24 cellular contexts compared by ENCODE assay signal in the genomic region with DNA sequence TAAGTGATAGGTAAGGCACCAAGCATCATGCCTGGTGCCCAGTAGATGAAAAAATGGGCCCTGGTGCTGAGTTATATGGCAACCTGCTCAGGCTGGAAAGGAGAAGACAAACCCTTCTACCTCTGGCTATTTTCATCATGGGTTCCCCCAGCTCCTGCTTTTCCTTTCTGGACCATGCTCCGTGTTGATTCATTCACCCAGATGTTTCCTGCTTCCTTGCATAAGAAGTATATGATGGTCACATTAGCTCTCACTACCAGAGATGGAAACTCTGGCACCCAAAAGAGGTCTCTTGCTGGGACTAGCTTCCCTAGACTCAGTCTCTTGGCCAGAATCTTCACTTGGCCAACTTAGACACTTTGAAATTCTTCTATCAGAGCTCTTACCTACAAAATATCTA.
"Had no signal": no experiment of that assay in that cellular context is flagged by ENCODE, and none has a peak within 500 bp of the region (broad histone marks: within the 10 kb centered on the region; RNA-seq: fewer than 3 reads in every experiment).

No MANE protein-coding gene starts in this region.

- H3K9me3 ChIP-seq: heart right ventricle, thoracic aorta, uterus had no signal

- H3K9ac ChIP-seq: neural progenitor cell had no signal

- H3K4me3 ChIP-seq: heart right ventricle, neural progenitor cell, skin epidermis, thoracic aorta, uterus had no signal

- H2AFZ ChIP-seq: neural progenitor cell had no signal

- H3K27me3 ChIP-seq: heart right ventricle, neural progenitor cell, uterus had no signal

- H3K36me3 ChIP-seq: heart right ventricle, neural progenitor cell, thoracic aorta, uterus, WERI-Rb-1 had no signal

- H3K27ac ChIP-seq: neural progenitor cell, skin epidermis, thoracic aorta, uterus, WERI-Rb-1 had no signal

- H3K4me1 ChIP-seq: uterus had no signal

- DNase-seq: activated CD4-positive, alpha-beta memory T cell treated with anti-CD3 and anti-CD28 coated beads, Interleukin-2, amount 10 ng/mL, durations not matched to agents 7 days and 5 days; activated CD4-positive, alpha-beta T cell treated with anti-CD3 and anti-CD28 coated beads, Interleukin-2, amount 10 ng/mL, durations not matched to agents 24 days and 14 days; activated naive CD8-positive, alpha-beta T cell treated with anti-CD3 and anti-CD28 coated beads, Interleukin-2, amount 50 U/mL, for 24 hours; activated T-cell treated with anti-CD3 and anti-CD28 coated beads, Interleukin-2, amount 50 U/mL, for 48 hours; amygdala; effector CD8-positive, alpha-beta T cell; foreskin melanocyte; heart right ventricle; midbrain; naive thymus-derived CD4-positive, alpha-beta T cell; occipital lobe; posterior cingulate gyrus; stimulated activated CD4-positive, alpha-beta T cell treated with anti-CD3 and anti-CD28 coated beads, Interleukin-12 subunit alpha, Interleukin-12 subunit beta, amount 100 ng/mL, for 4 hours; stimulated activated CD4-positive, alpha-beta T cell treated with anti-CD3 and anti-CD28 coated beads, Interleukin-4, amount 100 ng/mL, for 1 hour; stimulated activated naive CD8-positive, alpha-beta T cell treated with anti-CD3 and anti-CD28 coated beads, Interleukin-15, Interleukin-2, amounts not matched to agents 100 U/mL and 50 U/mL, for 24 hours; T-helper 9 cell; trophoblast cell; uterus; WERI-Rb-1 had no signal

- H3K4me2 ChIP-seq: neural progenitor cell had no signal

- ATAC-seq: activated CD4-positive, CD25-positive, alpha-beta regulatory T cell treated with anti-CD3 and anti-CD28 coated beads, Interleukin-2, amount 50 U/mL, for 24 hours; activated naive CD8-positive, alpha-beta T cell treated with anti-CD3 and anti-CD28 coated beads, Interleukin-2, amount 50 U/mL, for 24 hours; naive thymus-derived CD4-positive, alpha-beta T cell; sciatic nerve; stimulated activated naive CD8-positive, alpha-beta T cell treated with anti-CD3 and anti-CD28 coated beads, Interleukin-15, Interleukin-2, amounts not matched to agents 100 U/mL and 50 U/mL, for 24 hours had no signal
